17 cellular contexts compared by ENCODE assay signal in the genomic region with DNA sequence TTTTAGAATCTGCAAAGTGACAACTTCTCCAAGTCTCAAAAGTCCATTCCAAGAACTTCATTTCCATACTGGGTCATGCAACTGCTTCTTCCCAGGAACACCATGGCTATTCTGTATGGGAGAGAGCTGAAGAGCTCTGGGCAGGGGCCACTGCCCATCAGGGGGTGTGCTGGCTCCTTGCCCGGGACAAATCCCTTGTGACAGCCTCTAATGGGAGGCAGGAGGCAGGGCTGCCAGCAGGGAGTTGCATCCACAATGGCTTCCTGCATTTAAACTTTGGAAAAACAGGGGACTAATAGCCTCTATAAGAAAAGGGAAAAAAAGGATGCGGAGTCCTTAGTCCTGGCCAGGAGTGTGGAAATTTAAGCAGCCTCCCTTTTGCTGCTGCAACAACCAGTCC. TPM values are rescaled to one million over a fixed set of nuclear protein-coding genes. Genes with fewer than 3 reads are reported as not detected.
DNase-seq lines count a peak whose midpoint lies in the region; ATAC-seq and TF ChIP-seq lines count a peak whose summit lies in the region.
"Had no signal": no experiment of that assay in that cellular context is flagged by ENCODE, and none has a peak within 500 bp of the region (broad histone marks: within the 10 kb centered on the region; RNA-seq: fewer than 3 reads in every experiment).

No MANE protein-coding gene starts in this region.

- H3K9me3 ChIP-seq in lung (ENCODE audit: control insufficient read depth in 2 of 2, insufficient read depth in 1 of 2, low read length in 1 of 2), result no peaks in the 10 kb centered on the region

- TF ChIP-seq CTCF in lung (IDR thresholded peaks at IDR 0.05; ENCODE audit: control extremely low read depth, extremely low read depth), result no peak

- WGBS in lung, 2 donors, result 80 to 89% methylated on average over 2 of the region's 2 CpGs

- no peak overlapping the region for H3K27ac ChIP-seq in lung (ENCODE audit: low read depth in 1 of 2, low read length in 1 of 2)
- H3K27ac ChIP-seq in substantia nigra (ENCODE audit: low read depth, low read length, poor library complexity, severe bottlenecking), result no peak overlapping the region
- H3K27ac ChIP-seq: PC-9 had no signal

- H3K36me3 ChIP-seq in lung (ENCODE audit: control insufficient read depth in 2 of 2, insufficient read depth in 2 of 2, low read length in 2 of 2), result no peaks in the 10 kb centered on the region

- DNase-seq in NCI-H1105 treated with DMSO at 0.1 percent for 48 hours (lab: John Stamatoyannopoulos, UW), result peak; percentile 31
- no peak for DNase-seq in NCI-H1105 (lab: John Stamatoyannopoulos, UW)
- DNase-seq in NCI-H82 treated with DMSO at 0.1 percent for 48 hours (lab: John Stamatoyannopoulos, UW; ENCODE audit: unreplicated experiment), result peak; percentile 47
- DNase-seq in lung (ENCODE audit: low spot score), result peak; percentile 14
- DNase-seq in substantia nigra (lab: John Stamatoyannopoulos, UW), result peak in 36 of 49 donors; percentile 11 to 81 (median 48)
- no peak for DNase-seq in NK-92 treated with Interleukin-12 subunit alpha and Interleukin-12 subunit beta, amount 100 ng/mL, for 24 hours (lab: John Stamatoyannopoulos, UW)
- no peak for DNase-seq in inferior parietal cortex (ENCODE audit: extremely low spot score)
- DNase-seq: COR-L47, DMS79, H9, IMR-90, Kasumi-1, NCI-H1436, NCI-H2081 treated with DMSO at 0.1 percent for 48 hours, PC-9 had no signal

- no peaks in the 10 kb centered on the region for H3K4me1 ChIP-seq in lung (ENCODE audit: control insufficient read depth in 2 of 2, insufficient read depth in 2 of 2, low read length in 2 of 2)

- H3K27me3 ChIP-seq in lung (ENCODE audit: control insufficient read depth, insufficient read depth), result no peaks in the 10 kb centered on the region

- H3K4me3 ChIP-seq in lung, result no peak overlapping the region
- H3K4me3 ChIP-seq: PC-9 had no signal

- no peak for ATAC-seq in lung (ENCODE audit: insufficient read depth, low FRiP score)
- ATAC-seq in HG03196 (IDR thresholded peaks at IDR 0.05; ENCODE audit: unreplicated experiment), result no peak

RNA-seq across cellular contexts. Expression of a gene that starts 18.4 kb away (rescaled TPM):
- 10 to 100 TPM; 39.7 to 64.5 TPM for total RNA-seq in lung
- 10 to 100 TPM; 12.0 to 18.8 TPM for polyA plus RNA-seq in lung
- polyA plus RNA-seq: CD14-positive monocyte had no signal

Comparison
In these comparisons a context has a peak if more than half of its experiments do, and no peak if none do; other contexts are left out.
1. DNase-seq: peak in NCI-H1105 treated with DMSO at 0.1 percent for 48 hours (single experiment), NCI-H82 treated with DMSO at 0.1 percent for 48 hours (single experiment), lung (single experiment) and substantia nigra (36 of 49); none in NCI-H1105 (single experiment), NK-92 treated with Interleukin-12 subunit alpha and Interleukin-12 subunit beta, amount 100 ng/mL, for 24 hours (single experiment) and inferior parietal cortex (single experiment).